Comparison of ENCODE assay signal across 11 cellular contexts in the genomic region with DNA sequence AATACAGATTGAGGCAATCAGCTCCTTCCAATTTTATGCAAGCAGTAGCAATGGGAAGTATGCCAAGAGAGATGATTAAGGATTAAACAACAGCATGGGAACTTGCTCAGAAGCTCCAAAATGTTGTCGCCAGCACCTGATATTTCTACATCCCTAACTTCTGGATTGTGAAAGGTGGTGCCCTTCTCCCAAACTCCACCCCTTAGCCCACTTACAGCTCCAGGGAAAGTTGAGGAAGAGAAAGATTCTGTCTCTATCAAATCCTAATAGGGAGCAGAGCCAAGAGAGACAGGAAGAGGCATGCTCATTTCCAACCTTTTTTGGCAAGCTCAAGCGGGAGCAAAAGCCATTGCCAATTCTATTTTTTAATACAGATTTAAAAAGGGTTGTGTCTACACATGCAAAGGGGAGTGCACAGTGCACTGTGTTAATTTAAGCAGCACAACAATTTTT.
DNase-seq lines count a peak whose midpoint lies in the region; ATAC-seq, FAIRE-seq and TF ChIP-seq lines count a peak whose summit lies in the region.
"Had no signal": no experiment of that assay in that cellular context is flagged by ENCODE, and none has a peak within 500 bp of the region (broad histone marks: within the 10 kb centered on the region; RNA-seq: fewer than 3 reads in every experiment).

No MANE protein-coding gene starts in this region.

- H3K4me2 ChIP-seq in astrocyte (ENCODE audit: low read length): peak overlapping the region; percentile 55

- H3K4me1 ChIP-seq in astrocyte (ENCODE audit: insufficient read depth, low read length) (peaks cover 6% of the 10 kb centered on the region), Caco-2 (peaks cover 33% of the 10 kb centered on the region)

- H3K36me3 ChIP-seq in astrocyte (ENCODE audit: insufficient read depth, low read length): no peaks in the 10 kb centered on the region
- H3K36me3 ChIP-seq in Caco-2 (ENCODE audit: control insufficient read depth, insufficient read depth, low read length): no peaks in the 10 kb centered on the region
- H3K36me3 ChIP-seq: BLaER1 treated with 17β-estradiol and CSF1 and Interleukin-3, amounts not matched to agents 10 nM and 100 nM had no signal

- H3K79me2 ChIP-seq in astrocyte (ENCODE audit: insufficient read depth, low read length): no peaks in the 10 kb centered on the region

- no peak overlapping the region for H3K4me3 Mint-ChIP-seq in astrocyte (ENCODE audit: unreplicated experiment)
- no peak overlapping the region for H3K4me3 Mint-ChIP-seq in Caco-2 (ENCODE audit: unreplicated experiment)
- no peak overlapping the region for H3K4me3 Mint-ChIP-seq in activated naive CD4-positive, alpha-beta T cell treated with anti-CD3 and anti-CD28 coated beads, Interleukin-2, amount 10 ng/mL, durations not matched to agents 7 days and 5 days

- DNase-seq in Right ventricle myocardium inferior (ENCODE audit: missing footprints): no peak
- DNase-seq in cardiac septum (ENCODE audit: low spot score): no peak
- peak; percentile 67 for DNase-seq in astrocyte (ENCODE audit: low read depth)
- DNase-seq in left ventricle myocardium superior: no peak
- DNase-seq in Caco-2: no peak
- no peak for DNase-seq in activated naive CD4-positive, alpha-beta T cell treated with anti-CD3 and anti-CD28 coated beads, Interleukin-2, amount 10 ng/mL, durations not matched to agents 7 days and 5 days
- DNase-seq in kidney glomerular epithelial cell (lab: John Stamatoyannopoulos, UW): no peak
- DNase-seq in activated CD4-positive, alpha-beta T cell treated with anti-CD3 and anti-CD28 coated beads for 4 hours: no peak
- DNase-seq: stimulated activated CD4-positive, alpha-beta T cell treated with anti-CD3 and anti-CD28 coated beads, Interleukin-1b, Interleukin-23, amount 100 ng/mL, for 48 hours had no signal

- H3K27ac Mint-ChIP-seq in astrocyte (ENCODE audit: unreplicated experiment) (no peak overlapping the region), Caco-2 (ENCODE audit: unreplicated experiment) (no peak overlapping the region)
- no peak overlapping the region for H3K27ac Mint-ChIP-seq in activated naive CD4-positive, alpha-beta T cell treated with anti-CD3 and anti-CD28 coated beads, Interleukin-2, amount 10 ng/mL, durations not matched to agents 7 days and 5 days

- H2AFZ ChIP-seq in astrocyte (ENCODE audit: low read depth, low read length): peak overlapping the region; percentile 53

- CTCF ChIA-PET in Caco-2 (lab: Charles Lee): no interaction called here
- CTCF ChIA-PET in activated naive CD4-positive, alpha-beta T cell treated with anti-CD3 and anti-CD28 coated beads, Interleukin-2, amount 10 ng/mL, durations not matched to agents 7 days and 5 days (lab: Charles Lee): no interaction called here

- H3K9me3 ChIP-seq in astrocyte (ENCODE audit: insufficient read depth, low read depth, low read length) (no peaks in the 10 kb centered on the region), Caco-2 (no peaks in the 10 kb centered on the region)
- H3K9me3 ChIP-seq: BLaER1 treated with 17β-estradiol and CSF1 and Interleukin-3, amounts not matched to agents 10 nM and 100 nM had no signal

- BruUV-seq in Caco-2 (replicated peaks; lab: Mats Ljungman, UMichigan): no TSS peak

- H3K27me3 ChIP-seq in astrocyte (ENCODE audit: insufficient read depth, low read length): no peaks in the 10 kb centered on the region
- no peaks in the 10 kb centered on the region for H3K27me3 ChIP-seq in Caco-2 (replicated peaks; ENCODE audit: control insufficient read depth, insufficient read depth, low read length)
- H3K27me3 ChIP-seq: BLaER1 treated with 17β-estradiol and CSF1 and Interleukin-3, amounts not matched to agents 10 nM and 100 nM had no signal

- TF ChIP-seq CTCF in astrocyte (IDR thresholded peaks at IDR 0.05; ENCODE audit: insufficient read depth, low read depth, low read length): no peak
- no peak for TF ChIP-seq CTCF in Caco-2 (IDR thresholded peaks at IDR 0.05; ENCODE audit: insufficient read depth in 1 of 2, low read depth in 1 of 2, low read length in 1 of 2, severe bottlenecking in 1 of 2, unreplicated experiment in 1 of 2)

- H3K4me3 ChIP-seq in astrocyte (ENCODE audit: insufficient read depth, low read depth, low read length) (no peak overlapping the region), Caco-2 (ENCODE audit: low read depth, low read length) (no peak overlapping the region)
- H3K4me3 ChIP-seq: BLaER1 treated with 17β-estradiol and CSF1 and Interleukin-3, amounts not matched to agents 10 nM and 100 nM had no signal

- peak; percentile 71 for ATAC-seq in Right ventricle myocardium inferior
- peak; percentile 88 for ATAC-seq in left ventricle myocardium superior

- H3K27me3 Mint-ChIP-seq in astrocyte (ENCODE audit: low read depth, unreplicated experiment): no peaks in the 10 kb centered on the region
- no peaks in the 10 kb centered on the region for H3K27me3 Mint-ChIP-seq in Caco-2 (ENCODE audit: insufficient read depth, unreplicated experiment)
- H3K27me3 Mint-ChIP-seq in activated naive CD4-positive, alpha-beta T cell treated with anti-CD3 and anti-CD28 coated beads, Interleukin-2, amount 10 ng/mL, durations not matched to agents 7 days and 5 days: no peaks in the 10 kb centered on the region

- H3K4me1 Mint-ChIP-seq in astrocyte (ENCODE audit: low read depth, unreplicated experiment) (peaks cover 2% of the 10 kb centered on the region), Caco-2 (ENCODE audit: low read depth, unreplicated experiment) (peaks cover 16% of the 10 kb centered on the region)
- no peaks in the 10 kb centered on the region for H3K4me1 Mint-ChIP-seq in activated naive CD4-positive, alpha-beta T cell treated with anti-CD3 and anti-CD28 coated beads, Interleukin-2, amount 10 ng/mL, durations not matched to agents 7 days and 5 days

- H4K20me1 ChIP-seq in astrocyte (ENCODE audit: insufficient read depth, low read length): no peaks in the 10 kb centered on the region
- H4K20me1 ChIP-seq: BLaER1 treated with 17β-estradiol and CSF1 and Interleukin-3, amounts not matched to agents 10 nM and 100 nM had no signal

- no peak overlapping the region for H3K9ac ChIP-seq in astrocyte (ENCODE audit: low read length)
- H3K9ac ChIP-seq: BLaER1 treated with 17β-estradiol and CSF1 and Interleukin-3, amounts not matched to agents 10 nM and 100 nM had no signal

- no peaks in the 10 kb centered on the region for H3K9me3 Mint-ChIP-seq in astrocyte (ENCODE audit: unreplicated experiment)
- no peaks in the 10 kb centered on the region for H3K9me3 Mint-ChIP-seq in Caco-2 (ENCODE audit: unreplicated experiment)
- H3K9me3 Mint-ChIP-seq in activated naive CD4-positive, alpha-beta T cell treated with anti-CD3 and anti-CD28 coated beads, Interleukin-2, amount 10 ng/mL, durations not matched to agents 7 days and 5 days: no peaks in the 10 kb centered on the region

- intact Hi-C loops in Right ventricle myocardium inferior (cut with DNase I) (loop anchor here (5.0 kb wide), 1 partner anchor 94 kb away; the partner anchor contains the start of gene NR3C1), cardiac septum (cut with DNase I) (loop anchor here (5.0 kb wide), 1 partner anchor 46 kb away; no protein-coding TSS in a partner anchor), left ventricle myocardium superior (cut with micrococcal nuclease) (no loop called here), Caco-2 (cut with micrococcal nuclease; ENCODE audit: unreplicated experiment) (loop anchor here (5.0 kb wide), 1 partner anchor 79 kb away; no protein-coding TSS in a partner anchor)

- no peak for FAIRE-seq in astrocyte (lab: Jason Lieb, UNC)
- FAIRE-seq: islet of Langerhans had no signal

- POLR2A ChIA-PET in Caco-2 (lab: Charles Lee): no interaction called here

- no peak overlapping the region for H3K27ac ChIP-seq in astrocyte (ENCODE audit: low read depth, low read length)

- H3K36me3 Mint-ChIP-seq in astrocyte (ENCODE audit: low read depth, unreplicated experiment): no peaks in the 10 kb centered on the region
- no peaks in the 10 kb centered on the region for H3K36me3 Mint-ChIP-seq in Caco-2 (ENCODE audit: insufficient read depth, unreplicated experiment)
- H3K36me3 Mint-ChIP-seq in activated naive CD4-positive, alpha-beta T cell treated with anti-CD3 and anti-CD28 coated beads, Interleukin-2, amount 10 ng/mL, durations not matched to agents 7 days and 5 days: no peaks in the 10 kb centered on the region
